In the genomic region with DNA sequence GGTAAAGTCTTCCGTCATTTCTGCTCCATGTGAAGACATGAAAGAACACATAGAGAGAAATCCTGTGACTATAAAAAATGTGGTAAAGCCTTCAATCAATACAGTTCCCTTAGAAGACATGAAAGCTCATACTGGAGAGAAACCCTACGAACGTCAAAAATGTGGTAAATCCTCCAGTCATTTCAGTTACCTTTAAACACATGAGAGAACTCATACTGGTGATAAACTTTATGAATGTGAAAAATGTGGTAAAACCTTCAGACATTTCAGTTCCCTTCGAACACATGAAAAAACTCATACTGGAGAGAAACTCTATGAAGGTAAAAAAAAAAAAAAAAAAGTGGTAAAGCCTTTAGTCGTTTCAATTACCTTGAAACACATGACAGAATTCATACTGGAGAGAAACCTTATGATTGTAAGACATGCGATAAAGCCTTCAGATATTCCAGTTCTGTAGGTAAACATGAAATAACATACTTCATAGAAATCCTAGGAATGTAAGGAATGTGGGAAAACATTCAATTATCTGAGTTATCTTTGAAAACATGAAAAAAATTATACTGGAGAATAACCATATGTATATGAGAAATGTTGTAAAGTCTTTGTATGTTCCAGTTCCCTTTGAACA, we compare ENCODE assay signal across 14 cellular contexts.
"Had no signal": no experiment of that assay in that cellular context is flagged by ENCODE, and none has a peak within 500 bp of the region (broad histone marks: within the 10 kb centered on the region; RNA-seq: fewer than 3 reads in every experiment).

No MANE protein-coding gene starts in this region.

- H3K4me1 Mint-ChIP-seq: naive B cell, nephron had no signal

- H3K4me1 ChIP-seq: heart left ventricle, spleen had no signal

- ATAC-seq: esophagus mucosa, heart left ventricle, left colon, sciatic nerve had no signal

- H3K27ac Mint-ChIP-seq: naive B cell, nephron had no signal

- H3K27ac ChIP-seq: coronary artery, heart left ventricle, spleen had no signal

- H3K4me3 ChIP-seq: coronary artery, heart left ventricle, spleen had no signal

- H3K4me3 Mint-ChIP-seq: nephron had no signal

- H3K27me3 Mint-ChIP-seq: naive B cell had no signal

- DNase-seq: effector CD4-positive, alpha-beta T cell; heart left ventricle; hippocampal formation; left colon; mesendoderm; naive B cell; spleen; stimulated activated CD4-positive, alpha-beta T cell treated with anti-CD3 and anti-CD28 coated beads, Interleukin-15, amount 100 ng/mL, for 24 hours; stimulated activated CD4-positive, alpha-beta T cell treated with anti-CD3 and anti-CD28 coated beads, Interleukin-1b, Interleukin-23, amount 100 ng/mL, for 48 hours; stimulated activated naive CD4-positive, alpha-beta T cell had no signal
